Comparison of ENCODE assay signal across 14 cellular contexts in the genomic region with DNA sequence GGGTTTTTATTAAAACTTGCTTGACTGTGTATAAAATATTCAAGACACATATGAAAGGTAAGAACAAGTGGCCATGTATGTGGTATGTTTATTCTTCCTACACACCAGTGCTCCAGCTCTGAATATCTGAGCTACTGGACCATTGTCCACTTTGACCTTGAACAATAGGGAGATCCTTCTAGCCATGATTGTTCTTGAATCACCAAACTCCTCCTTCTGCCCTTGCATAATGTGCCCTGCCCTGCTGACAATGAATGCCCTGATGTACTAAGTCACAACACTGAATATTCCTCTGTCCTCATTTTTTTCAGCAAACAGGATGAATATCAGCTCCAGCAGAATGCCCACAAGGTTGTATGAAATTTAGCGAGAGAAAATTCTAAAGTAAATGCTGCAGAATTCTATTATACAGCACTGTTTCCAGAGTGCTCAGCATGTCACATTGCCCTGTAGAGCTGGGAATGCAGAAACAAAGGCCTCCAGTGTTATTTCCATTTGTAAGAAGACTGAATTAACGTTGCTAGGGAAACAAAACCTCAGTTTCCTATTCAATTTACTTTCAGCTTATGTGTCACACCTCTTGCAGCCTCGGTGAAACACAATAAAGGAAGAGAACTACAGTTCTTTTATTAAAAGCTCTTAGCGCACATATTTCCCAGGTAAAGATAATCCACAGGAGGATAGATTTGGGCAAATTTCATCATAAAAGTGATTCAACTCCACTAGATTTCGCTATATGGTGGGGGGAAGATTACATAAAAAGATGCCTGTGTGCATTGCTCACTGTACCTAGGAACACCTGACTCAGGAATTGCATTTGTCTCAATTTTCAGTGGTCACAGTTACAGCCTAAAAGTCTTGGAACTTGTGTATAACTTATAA.
DNase-seq lines count a peak whose midpoint lies in the region; ATAC-seq, FAIRE-seq and TF ChIP-seq lines count a peak whose summit lies in the region.
"Had no signal": no experiment of that assay in that cellular context is flagged by ENCODE, and none has a peak within 500 bp of the region (broad histone marks: within the 10 kb centered on the region; RNA-seq: fewer than 3 reads in every experiment).

No MANE protein-coding gene starts in this region.

- H4K8ac ChIP-seq in H1 (ENCODE audit: extremely low read depth, insufficient read depth, low read length): no peak overlapping the region

- H3K27ac ChIP-seq in H1 (ENCODE audit: low read depth, low read length) (peak overlapping the region; percentile 58), SK-N-SH (ENCODE audit: low read depth in 2 of 2, low read length in 1 of 2) (no peak overlapping the region)
- H3K27ac ChIP-seq: ovary, testis had no signal

- H3K4me3 ChIP-seq in NT2/D1 (ENCODE audit: insufficient read length, low read depth): no peak overlapping the region
- peak overlapping the region in 2 of 4 experiments; percentile 3 to 24; a peak in 1 of 8 replicates for H3K4me3 ChIP-seq in H1 (ENCODE audit: extremely low read depth in 1 of 4, insufficient read depth in 2 of 4, low read depth in 3 of 4, low read length in 4 of 4)
- H3K4me3 ChIP-seq in SK-N-SH (ENCODE audit: low read depth in 2 of 2, low read length in 1 of 2): no peak overlapping the region
- H3K4me3 ChIP-seq: ovary, testis had no signal

- DNase-seq in Ammon's horn (ENCODE audit: low spot score) (peak; percentile 54), NT2/D1 (ENCODE audit: low read depth, low spot score) (peak; percentile 74), H1 (ENCODE audit: low read depth in 1 of 2, low spot score in 2 of 2) (peak in 1 of 2 experiments; percentile 13), medulla oblongata (ENCODE audit: extremely low spot score) (peak; percentile 71), GF-D8 (lab: John Stamatoyannopoulos, UW) (no peak), SK-N-SH (no peak), Kasumi-1 (lab: John Stamatoyannopoulos, UW) (no peak)
- DNase-seq: activated CD8-positive, alpha-beta memory T cell treated with anti-CD3 and anti-CD28 coated beads, Interleukin-2, amount 50 U/mL, for 4 hours; activated naive CD4-positive, alpha-beta T cell treated with anti-CD3 and anti-CD28 coated beads, Interleukin-2, amount 50 U/mL, for 16 hours; NCI-H2171; ovary; stimulated activated CD4-positive, alpha-beta T cell treated with anti-CD3 and anti-CD28 coated beads, Interleukin-12 subunit alpha, Interleukin-12 subunit beta, amount 100 ng/mL, for 4 hours; testis had no signal

- 35% methylated on average over 5 of the region's 5 CpGs; no CpG with 5 or more reads in 1 of the 2 experiments for WGBS in H1 (ENCODE audit: extremely low coverage in 1 of 2, insufficient coverage in 1 of 2, insufficient read length in 1 of 2, insufficient replicate concordance in 2 of 2, low coverage in 1 of 2, low lambda C conversion rate in 2 of 2, missing lambda C conversion rate in 1 of 2), 2 experiments
- WGBS in SK-N-SH (ENCODE audit: low lambda C conversion rate): 72% methylated on average over 5 of the region's 5 CpGs

- peak in 1 of 2 experiments; percentile 92; a peak in 2 of 3 replicates for TF ChIP-seq EP300 in H1 (IDR thresholded peaks at IDR 0.05; ENCODE audit: borderline replicate concordance in 1 of 2, low read depth in 2 of 2, low read length in 2 of 2)
- TF ChIP-seq EP300 in SK-N-SH (IDR thresholded peaks at IDR 0.05; ENCODE audit: borderline replicate concordance in 1 of 2, low read depth in 1 of 2, low read length in 1 of 2): no peak

- H3K9ac ChIP-seq in NT2/D1 (ENCODE audit: insufficient read length, low read depth): no peak overlapping the region
- no peak overlapping the region for H3K9ac ChIP-seq in H1 (replicated peaks in 1 of 4; ENCODE audit: extremely low read depth in 1 of 4, low read depth in 3 of 4, low read length in 3 of 4)
- H3K9ac ChIP-seq in SK-N-SH: no peak overlapping the region

- H3F3A ChIP-seq in SK-N-SH (replicated peaks; ENCODE audit: insufficient read depth): no peaks in the 10 kb centered on the region

- H3K36me3 ChIP-seq in NT2/D1 (ENCODE audit: insufficient read depth, insufficient read length, low read length) (no peaks in the 10 kb centered on the region), H1 (ENCODE audit: control insufficient read depth in 2 of 4, insufficient read depth in 4 of 4, low read length in 3 of 4) (no peaks in the 10 kb centered on the region), SK-N-SH (replicated peaks in 1 of 2; ENCODE audit: control insufficient read depth in 1 of 2, insufficient read depth in 2 of 2, low read length in 1 of 2) (no peaks in the 10 kb centered on the region)
- H3K36me3 ChIP-seq: ovary had no signal

- POLR2A ChIA-PET in H1 (lab: Charles Lee; ENCODE audit: partially characterized antibody): no interaction called here
- POLR2A ChIA-PET in SK-N-SH (lab: Yijun Ruan, JAX): no interaction called here

- H3K4me1 ChIP-seq in NT2/D1 (ENCODE audit: insufficient read depth, insufficient read length): no peaks in the 10 kb centered on the region
- peaks cover 1 to 20% (median 14%) of the 10 kb centered on the region in 4 experiments; a peak in 4 of 7 replicates for H3K4me1 ChIP-seq in H1 (replicated peaks in 1 of 4; ENCODE audit: control insufficient read depth in 3 of 4, insufficient read depth in 4 of 4, low read length in 3 of 4)
- peaks cover 0 to 4% of the 10 kb centered on the region in 2 experiments; a peak in 1 of 4 replicates for H3K4me1 ChIP-seq in SK-N-SH (ENCODE audit: control insufficient read depth in 1 of 2, insufficient read depth in 2 of 2, low read depth in 1 of 2, low read length in 1 of 2)

- TF ChIP-seq POLR2A in H1 (IDR thresholded peaks at IDR 0.05; ENCODE audit: control extremely low read depth in 1 of 2, low read depth in 2 of 2, low read length in 2 of 2): no peak

- TF ChIP-seq RAD21 in H1 (IDR thresholded peaks at IDR 0.05 in 1 of 2, conservative IDR thresholded peaks at IDR 0.05 in 1 of 2; ENCODE audit: low read depth in 2 of 2, low read length in 2 of 2): no peak
- TF ChIP-seq RAD21 in SK-N-SH (IDR thresholded peaks at IDR 0.05; ENCODE audit: low read length): no peak

- H3K79me2 ChIP-seq in H1 (ENCODE audit: control insufficient read depth in 1 of 2, insufficient read depth in 2 of 2, low read length in 2 of 2): no peaks in the 10 kb centered on the region
- no peaks in the 10 kb centered on the region for H3K79me2 ChIP-seq in SK-N-SH (ENCODE audit: insufficient read depth)

- H2AFZ ChIP-seq in H1 (ENCODE audit: low read length) (no peak overlapping the region), SK-N-SH (ENCODE audit: low read depth) (no peak overlapping the region)

- H3K4me2 ChIP-seq in H1 (ENCODE audit: insufficient read depth in 1 of 2, low read depth in 2 of 2, low read length in 2 of 2) (peak overlapping the region; percentile 39 to 58), SK-N-SH (no peak overlapping the region)

- H3K9me2 ChIP-seq in SK-N-SH: no peaks in the 10 kb centered on the region

- H3K18ac ChIP-seq in H1 (ENCODE audit: extremely low read depth, low read length): no peak overlapping the region; the same call in 1 of the 2 replicates

- no peak for ATAC-seq in HG02970 (IDR thresholded peaks at IDR 0.05; ENCODE audit: low FRiP score, unreplicated experiment)

- H2BK5ac ChIP-seq in H1 (ENCODE audit: low read depth, low read length): no peak overlapping the region

- peak overlapping the region; percentile 20; the same call in 1 of the 2 replicates for H2BK12ac ChIP-seq in H1 (ENCODE audit: low read depth, low read length)

- no peak overlapping the region for H2BK20ac ChIP-seq in H1 (ENCODE audit: low read length)

- H4K5ac ChIP-seq in H1 (ENCODE audit: insufficient read length, low read depth, low read length): no peak overlapping the region

- H3K27me3 ChIP-seq in NT2/D1 (ENCODE audit: insufficient read depth, insufficient read length) (no peaks in the 10 kb centered on the region), H1 (replicated peaks in 1 of 4; ENCODE audit: control insufficient read depth in 3 of 4, extremely low read depth in 1 of 4, insufficient read depth in 3 of 4, low read length in 3 of 4) (no peaks in the 10 kb centered on the region), SK-N-SH (ENCODE audit: insufficient read depth) (no peaks in the 10 kb centered on the region)
- H3K27me3 ChIP-seq: ovary, testis had no signal

- no peaks in the 10 kb centered on the region for H3K23me2 ChIP-seq in H1 (ENCODE audit: low read depth, low read length)

- no peak overlapping the region for H3K4ac ChIP-seq in H1 (replicated peaks; ENCODE audit: insufficient read length, low read depth, low read length)

- H2AK5ac ChIP-seq in H1 (ENCODE audit: low read depth, low read length): no peak overlapping the region

- no peak overlapping the region for H2BK15ac ChIP-seq in H1 (ENCODE audit: low read length)

- no peak for TF ChIP-seq CTCF in H1 (IDR thresholded peaks at IDR 0.05; ENCODE audit: control extremely low read depth in 1 of 3, insufficient read depth in 1 of 3, low read depth in 1 of 3, low read length in 3 of 3)
- no peak for TF ChIP-seq CTCF in SK-N-SH (IDR thresholded peaks at IDR 0.05)

- no peaks in the 10 kb centered on the region for H4K20me1 ChIP-seq in H1 (replicated peaks in 1 of 2; ENCODE audit: control insufficient read depth in 1 of 2, insufficient read depth in 2 of 2, low read length in 2 of 2)
- H4K20me1 ChIP-seq in SK-N-SH (ENCODE audit: insufficient read depth): no peaks in the 10 kb centered on the region

- H3K56ac ChIP-seq in H1 (replicated peaks; ENCODE audit: insufficient read length, low read depth, low read length): no peak overlapping the region

- no peak for FAIRE-seq in H1 (lab: Jason Lieb, UNC)

- H3K23ac ChIP-seq in H1 (ENCODE audit: insufficient read length): no peak overlapping the region

- no peak overlapping the region for H2BK120ac ChIP-seq in H1 (replicated peaks; ENCODE audit: low read depth, low read length)

- H3K14ac ChIP-seq in H1 (ENCODE audit: insufficient read length): no peak overlapping the region

- H3K79me1 ChIP-seq in H1 (ENCODE audit: low read depth, low read length): no peaks in the 10 kb centered on the region

- CTCF ChIA-PET in H1 (lab: Charles Lee; ENCODE audit: partially characterized antibody) (interaction anchor here (0.7 to 2.2 kb wide), 3 partner anchors 12 to 282 kb away, joined by 3 to 7 read pairs (median 3); no protein-coding TSS in a partner anchor), SK-N-SH (lab: Yijun Ruan, JAX) (interaction anchor here (0.9 to 1.6 kb wide), 2 partner anchors 190 to 429 kb away, joined by 3 to 4 read pairs; no protein-coding TSS in a partner anchor)

- no peaks in the 10 kb centered on the region for H3K9me3 ChIP-seq in NT2/D1 (ENCODE audit: insufficient read depth, low read length)
- no peaks in the 10 kb centered on the region for H3K9me3 ChIP-seq in H1 (ENCODE audit: insufficient read depth in 2 of 2, low read depth in 1 of 2, low read length in 1 of 2)
- H3K9me3 ChIP-seq in SK-N-SH: no peaks in the 10 kb centered on the region
- H3K9me3 ChIP-seq: ovary, testis had no signal

- no peak overlapping the region for H4K91ac ChIP-seq in H1 (replicated peaks; ENCODE audit: insufficient read length, low read length)

TF ChIP-seq in H1, 55 proteins besides CTCF, POLR2A, EP300 and RAD21 (continues in another document):
- no peak for TF ChIP-seq NRF1 (IDR thresholded peaks at IDR 0.05; ENCODE audit: low read depth, low read length)
- no peak for TF ChIP-seq TBP (IDR thresholded peaks at IDR 0.05; ENCODE audit: low read depth, low read length)

TF ChIP-seq in SK-N-SH, 30 proteins besides CTCF, POLR2A, EP300 and RAD21 (continues in another document):
- no peak for TF ChIP-seq RFX5 (IDR thresholded peaks at IDR 0.05; ENCODE audit: low read length)
- no peak for TF ChIP-seq JUND (IDR thresholded peaks at IDR 0.05)
- no peak for TF ChIP-seq RCOR1 (IDR thresholded peaks at IDR 0.05; ENCODE audit: low read length)

Comparison
In these comparisons a context has a peak if more than half of its experiments do, and no peak if none do; other contexts are left out.
1. DNase-seq: peak in Ammon's horn (single experiment), NT2/D1 (single experiment) and medulla oblongata (single experiment); none in GF-D8 (single experiment), SK-N-SH (single experiment) and Kasumi-1 (0 of 2).